ENCODE assay signal across 24 cellular contexts in genomic region chr2:43429366-43429765, GRCh38.
"Had no signal": no experiment of that assay in that cellular context is flagged by ENCODE, and none has a peak within 500 bp of the region (broad histone marks: within the 10 kb centered on the region; RNA-seq: fewer than 3 reads in every experiment).

No MANE protein-coding gene starts in this region.

- H3K36me3 ChIP-seq: ovary had no signal

- H3K27ac ChIP-seq: ovary, testis had no signal

- DNase-seq: activated CD4-positive, alpha-beta T cell treated with anti-CD3 and anti-CD28 coated beads for 1 hour; activated CD4-positive, alpha-beta T cell treated with anti-CD3 and anti-CD28 coated beads, Interleukin-2, amount 50 U/mL, for 1 hour; activated CD8-positive, alpha-beta T cell treated with anti-CD3 and anti-CD28 coated beads for 36 hours; activated naive CD8-positive, alpha-beta T cell treated with anti-CD3 and anti-CD28 coated beads, Interleukin-2, amount 50 U/mL, for 24 hours; activated T-cell treated with anti-CD3 and anti-CD28 coated beads, Interleukin-2, amount 50 U/mL, for 4 hours; effector memory CD4-positive, alpha-beta T cell; foreskin fibroblast; head of caudate nucleus; hippocampal formation; kidney; left colon; midbrain; naive thymus-derived CD4-positive, alpha-beta T cell; ovary; stimulated activated CD4-positive, alpha-beta T cell treated with anti-CD3 and anti-CD28 coated beads, Interleukin-12 subunit alpha, Interleukin-12 subunit beta, amount 100 ng/mL, for 4 hours; stimulated activated CD4-positive, alpha-beta T cell treated with anti-CD3 and anti-CD28 coated beads, Interleukin-4, amount 100 ng/mL, for 1 hour; stimulated activated naive CD8-positive, alpha-beta T cell treated with anti-CD3 and anti-CD28 coated beads, Interleukin-15, Interleukin-2, amounts not matched to agents 100 U/mL and 50 U/mL, for 24 hours; T-helper 2 cell; testis; trophoblast cell had no signal

- ATAC-seq: activated CD8-positive, alpha-beta T cell treated with anti-CD3 and anti-CD28 coated beads for 36 hours; activated naive CD8-positive, alpha-beta T cell treated with anti-CD3 and anti-CD28 coated beads, Interleukin-2, amount 50 U/mL, for 24 hours; activated T-cell treated with anti-CD3 and anti-CD28 coated beads, Interleukin-2, amount 50 U/mL, for 4 hours; activated T-helper 17 cell treated with anti-CD3 and anti-CD28 coated beads, Interleukin-2, amount 50 U/mL, for 72 hours; left colon; naive thymus-derived CD4-positive, alpha-beta T cell; sciatic nerve; stimulated activated naive CD8-positive, alpha-beta T cell treated with anti-CD3 and anti-CD28 coated beads, Interleukin-15, Interleukin-2, amounts not matched to agents 100 U/mL and 50 U/mL, for 24 hours; WTC11 had no signal

- H3K27me3 ChIP-seq: ovary, testis had no signal

- H3K4me3 ChIP-seq: ovary, skin epidermis, testis had no signal

- H3K9me3 ChIP-seq: ovary, testis had no signal
